In genomic region chr12:71587012-71587411, GRCh38 we compare ENCODE assay signal across 25 cellular contexts.
"Had no signal": no experiment of that assay in that cellular context is flagged by ENCODE, and none has a peak within 500 bp of the region (broad histone marks: within the 10 kb centered on the region; RNA-seq: fewer than 3 reads in every experiment).

No MANE protein-coding gene starts in this region.

- H3K9me3 Mint-ChIP-seq: memory B cell; stimulated activated effector memory CD8-positive, alpha-beta T cell treated with anti-CD3 and anti-CD28 coated beads, Interleukin-12 subunit alpha, Interleukin-12 subunit beta, amount 100 ng/mL, for 72 hours; type B pancreatic cell had no signal

- H3K27ac ChIP-seq: dorsolateral prefrontal cortex, lower lobe of right lung, prostate gland, right atrium auricular region, sigmoid colon, stomach, thyroid gland had no signal

- H3K36me3 Mint-ChIP-seq: immature natural killer cell; memory B cell; naive B cell; natural killer cell treated with Interleukin-12 subunit alpha and Interleukin-12 subunit beta and Interleukin-15 and Interleukin-18, amount 100 ng/mL, for 72 hours; stimulated activated effector memory CD8-positive, alpha-beta T cell treated with anti-CD3 and anti-CD28 coated beads, Interleukin-12 subunit alpha, Interleukin-12 subunit beta, amount 100 ng/mL, for 72 hours; type B pancreatic cell had no signal

- H3K27ac Mint-ChIP-seq: immature natural killer cell; memory B cell; naive B cell; natural killer cell treated with Interleukin-12 subunit alpha and Interleukin-12 subunit beta and Interleukin-15 and Interleukin-18, amount 100 ng/mL, for 72 hours; stimulated activated effector memory CD8-positive, alpha-beta T cell treated with anti-CD3 and anti-CD28 coated beads, Interleukin-12 subunit alpha, Interleukin-12 subunit beta, amount 100 ng/mL, for 72 hours; type B pancreatic cell had no signal

- H3K27me3 ChIP-seq: right atrium auricular region, thyroid gland had no signal

- H3K4me3 Mint-ChIP-seq: immature natural killer cell; memory B cell; naive B cell; natural killer cell treated with Interleukin-12 subunit alpha and Interleukin-12 subunit beta and Interleukin-15 and Interleukin-18, amount 100 ng/mL, for 72 hours; neural crest cell; stimulated activated effector memory CD8-positive, alpha-beta T cell treated with anti-CD3 and anti-CD28 coated beads, Interleukin-12 subunit alpha, Interleukin-12 subunit beta, amount 100 ng/mL, for 72 hours; type B pancreatic cell had no signal

- ATAC-seq: left ventricle myocardium superior; lower lobe of right lung; natural killer cell treated with Interleukin-12 subunit alpha and Interleukin-12 subunit beta and Interleukin-15 and Interleukin-18, amount 100 ng/mL, for 72 hours; stimulated activated effector memory CD8-positive, alpha-beta T cell treated with anti-CD3 and anti-CD28 coated beads, Interleukin-12 subunit alpha, Interleukin-12 subunit beta, amount 100 ng/mL, for 72 hours had no signal

- H3K4me1 Mint-ChIP-seq: immature natural killer cell; memory B cell; naive B cell; neural crest cell; stimulated activated effector memory CD8-positive, alpha-beta T cell treated with anti-CD3 and anti-CD28 coated beads, Interleukin-12 subunit alpha, Interleukin-12 subunit beta, amount 100 ng/mL, for 72 hours had no signal

- H3K36me3 ChIP-seq: lower lobe of right lung, prostate gland, right atrium auricular region, sigmoid colon, stomach, thyroid gland had no signal

- H3K4me1 ChIP-seq: lower lobe of right lung, prostate gland, right atrium auricular region, sigmoid colon, stomach, thyroid gland had no signal

- FAIRE-seq: colon, frontal cortex, urothelium cell line had no signal

- H3K9me3 ChIP-seq: lower lobe of right lung, prostate gland, right atrium auricular region, sigmoid colon, stomach, thyroid gland had no signal

- H3K4me3 ChIP-seq: dorsolateral prefrontal cortex, lower lobe of right lung, prostate gland, right atrium auricular region, sigmoid colon, stomach, thyroid gland had no signal

- H3K27me3 Mint-ChIP-seq: type B pancreatic cell had no signal

- DNase-seq: dorsolateral prefrontal cortex; effector CD4-positive, alpha-beta T cell; hypothalamus; immature natural killer cell; islet precursor cell; left ventricle myocardium superior; lower lobe of right lung; naive B cell; nucleus accumbens; sigmoid colon; stimulated activated CD4-positive, alpha-beta T cell treated with anti-CD3 and anti-CD28 coated beads, Interleukin-2, amount 100 ng/mL, for 24 hours; stimulated activated CD4-positive, alpha-beta T cell treated with anti-CD3 and anti-CD28 coated beads, Interleukin-4, amount 100 ng/mL, for 24 hours; stimulated activated naive CD4-positive, alpha-beta T cell treated with Interleukin-2 at 50 U/mL for 16 hours; stomach; thyroid gland had no signal
